In genomic region chr6:150641398-150642139, GRCh38 we compare ENCODE assay signal across 8 cellular contexts. TPM values are rescaled to one million over a fixed set of nuclear protein-coding genes. Genes with fewer than 3 reads are reported as not detected.
DNase-seq lines count a peak whose midpoint lies in the region; ATAC-seq and TF ChIP-seq lines count a peak whose summit lies in the region.

No MANE protein-coding gene starts in this region.

- ATAC-seq in GM21360 (IDR thresholded peaks at IDR 0.05; ENCODE audit: unreplicated experiment) (peak; percentile 46), heart left ventricle (peak in 2 of 4 donors; percentile 59 to 64), upper lobe of right lung (no peak), HG03457 (IDR thresholded peaks at IDR 0.05; ENCODE audit: unreplicated experiment) (no peak)

- H3K27me3 ChIP-seq in heart left ventricle, result no peaks in the 10 kb centered on the region
- no peaks in the 10 kb centered on the region for H3K27me3 ChIP-seq in upper lobe of right lung
- H3K27me3 ChIP-seq in endodermal cell (ENCODE audit: control insufficient read depth, insufficient read depth, low read length, poor library complexity, severe bottlenecking), result no peaks in the 10 kb centered on the region

- no peaks in the 10 kb centered on the region for H3K4me1 Mint-ChIP-seq in endodermal cell

- TF ChIP-seq POLR2A in heart left ventricle (IDR thresholded peaks at IDR 0.05), result no peak

- no peak overlapping the region for H3K4me3 Mint-ChIP-seq in endodermal cell

- H3K27ac ChIP-seq in heart left ventricle (peak overlapping the region in 9 of 12 donors; percentile 2 to 58 (median 26)), upper lobe of right lung (peak overlapping the region; percentile 52), endodermal cell (ENCODE audit: low read depth, low read length) (no peak overlapping the region)

- H3K36me3 ChIP-seq in heart left ventricle, result peaks cover 0 to 4% (median 0%) of the 10 kb centered on the region in 9 donors
- no peaks in the 10 kb centered on the region for H3K36me3 ChIP-seq in upper lobe of right lung
- H3K36me3 ChIP-seq in endodermal cell (ENCODE audit: control insufficient read depth, insufficient read depth, low read length), result no peaks in the 10 kb centered on the region

- intact Hi-C loops in heart left ventricle (cut with DNase I) (no loop called here), upper lobe of right lung (cut with DNase I) (no loop called here)

- H3K9ac ChIP-seq in endodermal cell (ENCODE audit: extremely low read depth, low read length, poor library complexity, severe bottlenecking), result no peak overlapping the region

- WGBS in heart left ventricle, 4 donors, result 34 to 39% (median 36%) methylated on average over 6 of the region's 6 CpGs
- WGBS in endodermal cell (ENCODE audit: insufficient coverage in 1 of 2, insufficient read length in 1 of 2), 2 experiments, result 77 to 85% methylated on average over 2 to 5 of the region's 6 CpGs

- H3K4me1 ChIP-seq in heart left ventricle, result peaks cover 0 to 36% (median 11%) of the 10 kb centered on the region in 12 donors
- peaks cover 12% of the 10 kb centered on the region for H3K4me1 ChIP-seq in upper lobe of right lung
- no peaks in the 10 kb centered on the region for H3K4me1 ChIP-seq in endodermal cell (ENCODE audit: control insufficient read depth, insufficient read depth, low read length)

- no peaks in the 10 kb centered on the region for H3K9me3 ChIP-seq in heart left ventricle
- no peaks in the 10 kb centered on the region for H3K9me3 ChIP-seq in upper lobe of right lung
- H3K9me3 ChIP-seq in endodermal cell (ENCODE audit: control insufficient read depth, low read length), result no peaks in the 10 kb centered on the region

- H3K9me3 Mint-ChIP-seq in endodermal cell, result no peaks in the 10 kb centered on the region

- H3K4me3 ChIP-seq in heart left ventricle (peak overlapping the region in 8 of 12 donors; percentile 11 to 41 (median 28)), upper lobe of right lung (peak overlapping the region; percentile 31), endodermal cell (ENCODE audit: low read length) (no peak overlapping the region)

- H3K27ac Mint-ChIP-seq in endodermal cell, result no peak overlapping the region

- peak; percentile 8 for DNase-seq in A172 (ENCODE audit: low spot score)
- DNase-seq in NOMO-1 treated with dmso at 0.1 percent for 144 hours (lab: John Stamatoyannopoulos, UW; ENCODE audit: unreplicated experiment), result peak; percentile 16
- no peak for DNase-seq in heart left ventricle
- no peak for DNase-seq in upper lobe of right lung
- no peak for DNase-seq in endodermal cell
- DNase-seq in mesenteric fat pad (ENCODE audit: low spot score), result no peak

- no peaks in the 10 kb centered on the region for H3K36me3 Mint-ChIP-seq in endodermal cell (ENCODE audit: low read depth)

- H3K27me3 Mint-ChIP-seq in endodermal cell (ENCODE audit: insufficient read depth), result no peaks in the 10 kb centered on the region

- TF ChIP-seq CTCF in heart left ventricle (IDR thresholded peaks at IDR 0.05) (no peak), upper lobe of right lung (IDR thresholded peaks at IDR 0.05) (no peak), endodermal cell (conservative IDR thresholded peaks at IDR 0.05) (no peak)

RNA-seq across cellular contexts. Expression of gene PLEKHG1, which starts 41.9 kb away (rescaled TPM):
- 0.21 and 0.48 TPM in 2 replicates for total RNA-seq in A172 (2014; rRNA removed; shearing (Covaris generic))
- 10 to 100 TPM in 6 of 9 donors, 1 to 10 TPM in 3; 6.1 to 27.0 (median 11.8) TPM for total RNA-seq in heart left ventricle
- polyA plus RNA-seq in heart left ventricle, result 1 to 10 TPM; 2.2 to 5.3 TPM
- 34.6 TPM for total RNA-seq in upper lobe of right lung
- total RNA-seq in endodermal cell, result 1 to 10 TPM; 1.5 to 2.4 TPM
- 11.3 TPM for polyA plus RNA-seq in endodermal cell (2013, experiment 1 of 2)
- polyA plus RNA-seq in endodermal cell (2013, experiment 2 of 2), result 11.3 TPM
- total RNA-seq in mesenteric fat pad, result 71.1 TPM

Comparison
In these comparisons a context has a peak if more than half of its experiments do, and no peak if none do; other contexts are left out.
1. DNase-seq: peak in A172 (single experiment) and NOMO-1 treated with dmso at 0.1 percent for 144 hours (single experiment); none in heart left ventricle (0 of 5), upper lobe of right lung (single experiment), endodermal cell (single experiment) and mesenteric fat pad (single experiment).